8 cellular contexts compared by ENCODE assay signal in the genomic region with DNA sequence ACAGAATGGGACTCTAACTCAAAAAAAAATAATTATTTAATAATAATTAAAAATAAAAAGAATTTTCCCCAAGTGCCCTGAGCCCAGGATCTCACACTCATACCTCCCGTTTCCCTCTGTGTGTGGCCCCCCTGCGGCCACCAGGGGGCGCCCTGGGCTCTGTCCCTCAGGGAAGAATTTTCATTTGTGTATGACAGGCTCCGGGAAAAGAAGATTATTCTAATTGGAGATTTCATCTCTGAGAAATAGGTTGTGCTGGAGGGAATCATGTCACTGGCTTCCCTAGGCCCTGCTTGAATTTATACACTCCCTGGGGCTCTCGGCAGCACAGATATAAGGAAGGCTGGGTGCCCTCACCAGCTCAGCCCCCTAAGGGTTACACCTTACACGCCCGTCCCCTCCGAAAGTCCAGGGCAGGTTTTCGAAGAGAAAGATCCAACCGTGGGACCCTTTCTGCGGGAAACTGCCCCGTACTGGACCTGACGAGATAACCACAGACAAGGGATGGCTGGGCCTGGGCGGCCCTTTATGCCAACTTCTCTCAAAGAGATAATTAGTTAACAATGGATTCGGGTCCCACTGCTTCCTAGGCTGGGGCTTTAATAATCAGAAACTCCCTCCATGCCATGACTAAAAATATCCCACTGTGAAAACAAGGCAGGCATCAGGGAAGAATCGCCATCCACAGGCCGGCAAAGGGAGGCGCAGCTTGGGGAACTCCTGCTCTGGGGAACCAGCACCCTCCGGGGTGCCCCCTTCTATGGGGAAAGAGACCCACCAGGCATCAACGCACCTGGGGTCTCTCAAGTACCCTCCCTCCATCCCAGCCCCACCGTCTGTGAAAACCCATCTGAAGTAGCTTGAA.
DNase-seq lines count a peak whose midpoint lies in the region; ATAC-seq and TF ChIP-seq lines count a peak whose summit lies in the region.

No MANE protein-coding gene starts in this region.

- 33% methylated on average over 21 of the region's 21 CpGs for WGBS in GM23248 (ENCODE audit: low coverage in 1 of 2, low lambda C conversion rate in 2 of 2, missing lambda C conversion rate in 2 of 2), 2 experiments
- 47 to 53% methylated on average over 18 to 21 of the region's 21 CpGs for WGBS in lower leg skin, 2 donors

- no peaks in the 10 kb centered on the region for H3K79me2 ChIP-seq in GM23248 (ENCODE audit: insufficient read depth)

- no peak overlapping the region for H2AFZ ChIP-seq in GM23248

- in situ Hi-C loops in GM23248 (cut with MboI), result loop anchor here (10.0 kb wide), 1 partner anchor 175 kb away; no protein-coding TSS in a partner anchor

- H3K9me3 Mint-ChIP-seq in activated CD4-positive, alpha-beta T cell treated with anti-CD3 and anti-CD28 coated beads, Interleukin-2, amount 10 ng/mL, durations not matched to agents 24 days and 14 days, result no peaks in the 10 kb centered on the region

- H3K27ac Mint-ChIP-seq in activated CD4-positive, alpha-beta T cell treated with anti-CD3 and anti-CD28 coated beads, Interleukin-2, amount 10 ng/mL, durations not matched to agents 24 days and 14 days, result no peak overlapping the region

- TF ChIP-seq POLR2A in lower leg skin (IDR thresholded peaks at IDR 0.05), result no peak

- no peaks in the 10 kb centered on the region for H3K27me3 ChIP-seq in GM23248 (replicated peaks; ENCODE audit: insufficient read depth)
- H3K27me3 ChIP-seq in colonic mucosa, result no peaks in the 10 kb centered on the region

- no peaks in the 10 kb centered on the region for H3K27me3 Mint-ChIP-seq in activated CD4-positive, alpha-beta T cell treated with anti-CD3 and anti-CD28 coated beads, Interleukin-2, amount 10 ng/mL, durations not matched to agents 24 days and 14 days

- no peak overlapping the region for H3K4me3 Mint-ChIP-seq in activated CD4-positive, alpha-beta T cell treated with anti-CD3 and anti-CD28 coated beads, Interleukin-2, amount 10 ng/mL, durations not matched to agents 24 days and 14 days

- ATAC-seq in HG02571 (IDR thresholded peaks at IDR 0.05; ENCODE audit: unreplicated experiment), result no peak

- H3F3A ChIP-seq in GM23248 (ENCODE audit: insufficient read depth), result no peaks in the 10 kb centered on the region

- H3K9ac ChIP-seq in GM23248 (no peak overlapping the region), colonic mucosa (ENCODE audit: low read depth in 2 of 2, low read length in 2 of 2) (peak overlapping the region in 1 of 2 donors; percentile 3)

- H4K20me1 ChIP-seq in GM23248 (ENCODE audit: insufficient read depth), result no peaks in the 10 kb centered on the region

- TF ChIP-seq CTCF in colonic mucosa (IDR thresholded peaks at IDR 0.05) (peak; percentile 99), lower leg skin (IDR thresholded peaks at IDR 0.05) (peak in 1 of 3 donors; percentile 56)

- intact Hi-C loops in activated CD4-positive, alpha-beta T cell treated with anti-CD3 and anti-CD28 coated beads, Interleukin-2, amount 10 ng/mL, durations not matched to agents 24 days and 14 days (cut with micrococcal nuclease), result loop anchor here (1.0 kb wide), 1 partner anchor 126 kb away; the partner anchor contains the start of gene ORAI1
- intact Hi-C loops in colonic mucosa (cut with DNase I), result loop anchor here (5.0 kb wide), 1 partner anchor 167 kb away; the partner anchor contains the start of gene MORN3
- intact Hi-C loops in lower leg skin (cut with DNase I; ENCODE audit: low total_unique reads), result no loop called here

- H3K4me1 Mint-ChIP-seq in activated CD4-positive, alpha-beta T cell treated with anti-CD3 and anti-CD28 coated beads, Interleukin-2, amount 10 ng/mL, durations not matched to agents 24 days and 14 days, result peaks cover 11% of the 10 kb centered on the region

- H3K4me3 ChIP-seq in GM23248 (no peak overlapping the region), colonic mucosa (no peak overlapping the region), lower leg skin (ENCODE audit: low read depth, poor library complexity, severe bottlenecking) (no peak overlapping the region)

- no peaks in the 10 kb centered on the region for H3K36me3 ChIP-seq in GM23248 (ENCODE audit: low read depth)
- H3K36me3 ChIP-seq in colonic mucosa, result no peaks in the 10 kb centered on the region

- H3K9me3 ChIP-seq in GM23248 (ENCODE audit: low read depth), result no peaks in the 10 kb centered on the region
- no peaks in the 10 kb centered on the region for H3K9me3 ChIP-seq in colonic mucosa

- no peak overlapping the region for H3K27ac ChIP-seq in GM23248
- no peak overlapping the region for H3K27ac ChIP-seq in colonic mucosa

- no peak overlapping the region for H3K4me2 ChIP-seq in GM23248 (ENCODE audit: unreplicated experiment)

- H3K4me1 ChIP-seq in GM23248 (ENCODE audit: insufficient read depth) (no peaks in the 10 kb centered on the region), colonic mucosa (no peaks in the 10 kb centered on the region)

- peaks cover 5% of the 10 kb centered on the region for H3K36me3 Mint-ChIP-seq in activated CD4-positive, alpha-beta T cell treated with anti-CD3 and anti-CD28 coated beads, Interleukin-2, amount 10 ng/mL, durations not matched to agents 24 days and 14 days (ENCODE audit: low read depth)

- H3K9me2 ChIP-seq in GM23248 (ENCODE audit: insufficient read depth), result no peaks in the 10 kb centered on the region

- peak; percentile 89 for DNase-seq in AG08396 (ENCODE audit: low spot score)
- peak; percentile 72 for DNase-seq in GM23248
- DNase-seq in NCI-H345 (lab: John Stamatoyannopoulos, UW), result peak; percentile 73
- DNase-seq in activated CD4-positive, alpha-beta T cell treated with anti-CD3 and anti-CD28 coated beads, Interleukin-2, amount 10 ng/mL, durations not matched to agents 24 days and 14 days, result peak; percentile 92
- peak; percentile 80 for DNase-seq in colonic mucosa
- peak; percentile 74 to 95 for DNase-seq in lower leg skin (ENCODE audit: low spot score in 2 of 2)
- peak; percentile 75 for DNase-seq in stimulated activated CD4-positive, alpha-beta T cell treated with anti-CD3 and anti-CD28 coated beads, Interleukin-4, amount 100 ng/mL, for 1 hour
